Comparison of ENCODE assay signal across 10 cellular contexts in genomic region chr6:56540232-56540631, GRCh38.
DNase-seq lines count a peak whose midpoint lies in the region; ATAC-seq lines count a peak whose summit lies in the region.
"Had no signal": no experiment of that assay in that cellular context is flagged by ENCODE, and none has a peak within 500 bp of the region (broad histone marks: within the 10 kb centered on the region; RNA-seq: fewer than 3 reads in every experiment).

No MANE protein-coding gene starts in this region.

- H3K27me3 ChIP-seq in ACC112 (ENCODE audit: insufficient read depth, low read length) (no peaks in the 10 kb centered on the region), MG63 (no peaks in the 10 kb centered on the region), muscle layer of duodenum (ENCODE audit: low read depth, low read length) (no peaks in the 10 kb centered on the region)

- ATAC-seq in GM18520 (IDR thresholded peaks at IDR 0.05; ENCODE audit: unreplicated experiment) (no peak), GM19035 (IDR thresholded peaks at IDR 0.05; ENCODE audit: unreplicated experiment) (no peak)

- H3K4me3 ChIP-seq in ACC112 (ENCODE audit: low read depth, low read length) (peak overlapping the region; percentile 83), MG63 (peak overlapping the region; percentile 58), muscle layer of duodenum (ENCODE audit: low read depth in 1 of 2, low read length in 2 of 2) (peak overlapping the region; percentile 72 to 81)

- H3K9me3 ChIP-seq in MG63 = no peaks in the 10 kb centered on the region
- H3K9me3 ChIP-seq in muscle layer of duodenum (ENCODE audit: control insufficient read depth in 1 of 2, low read length in 2 of 2) = no peaks in the 10 kb centered on the region

- H3K27ac ChIP-seq in ACC112 (ENCODE audit: low read depth, low read length) (no peak overlapping the region; the same call in 1 of the 2 replicates), caudate nucleus (ENCODE audit: low read depth, low read length) (peak overlapping the region; percentile 75), muscle layer of duodenum (ENCODE audit: low read length) (peak overlapping the region; percentile 96)

- DNase-seq in MG63 (no peak), caudate nucleus (lab: John Stamatoyannopoulos, UW) (no peak), COLO668 (lab: John Stamatoyannopoulos, UW; ENCODE audit: unreplicated experiment) (no peak)
- no peak for DNase-seq in activated CD4-positive, alpha-beta T cell treated with anti-CD3 and anti-CD28 coated beads for 48 hours
- DNase-seq: CD4-positive, CD25-positive, alpha-beta regulatory T cell; NCI-H1105 had no signal

- peaks cover 56% of the 10 kb centered on the region for H3K4me1 ChIP-seq in ACC112 (ENCODE audit: control insufficient read depth, insufficient read depth, low read length, unreplicated experiment)
- H3K4me1 ChIP-seq in muscle layer of duodenum (ENCODE audit: control insufficient read depth in 1 of 2, insufficient read depth in 2 of 2, low read length in 2 of 2) = peaks cover 19 to 36% of the 10 kb centered on the region in 2 donors

- H3K79me2 ChIP-seq in ACC112 (ENCODE audit: control insufficient read depth, insufficient read depth, low read length, unreplicated experiment) = peaks cover 70% of the 10 kb centered on the region

- H3K36me3 ChIP-seq in ACC112 (ENCODE audit: insufficient read depth, low read length) (0 out of 2 replicates have a peak, but pooled peaks cover 4% of the 10 kb centered on the region), MG63 (peaks cover 13% of the 10 kb centered on the region), muscle layer of duodenum (ENCODE audit: control insufficient read depth in 1 of 2, insufficient read depth in 2 of 2, low read length in 2 of 2) (peaks cover 5% of the 10 kb centered on the region in 2 donors)

- H2AFZ ChIP-seq in ACC112 (ENCODE audit: low read length, unreplicated experiment) = no peak overlapping the region
